Comparison of ENCODE assay signal across 8 cellular contexts in the genomic region with DNA sequence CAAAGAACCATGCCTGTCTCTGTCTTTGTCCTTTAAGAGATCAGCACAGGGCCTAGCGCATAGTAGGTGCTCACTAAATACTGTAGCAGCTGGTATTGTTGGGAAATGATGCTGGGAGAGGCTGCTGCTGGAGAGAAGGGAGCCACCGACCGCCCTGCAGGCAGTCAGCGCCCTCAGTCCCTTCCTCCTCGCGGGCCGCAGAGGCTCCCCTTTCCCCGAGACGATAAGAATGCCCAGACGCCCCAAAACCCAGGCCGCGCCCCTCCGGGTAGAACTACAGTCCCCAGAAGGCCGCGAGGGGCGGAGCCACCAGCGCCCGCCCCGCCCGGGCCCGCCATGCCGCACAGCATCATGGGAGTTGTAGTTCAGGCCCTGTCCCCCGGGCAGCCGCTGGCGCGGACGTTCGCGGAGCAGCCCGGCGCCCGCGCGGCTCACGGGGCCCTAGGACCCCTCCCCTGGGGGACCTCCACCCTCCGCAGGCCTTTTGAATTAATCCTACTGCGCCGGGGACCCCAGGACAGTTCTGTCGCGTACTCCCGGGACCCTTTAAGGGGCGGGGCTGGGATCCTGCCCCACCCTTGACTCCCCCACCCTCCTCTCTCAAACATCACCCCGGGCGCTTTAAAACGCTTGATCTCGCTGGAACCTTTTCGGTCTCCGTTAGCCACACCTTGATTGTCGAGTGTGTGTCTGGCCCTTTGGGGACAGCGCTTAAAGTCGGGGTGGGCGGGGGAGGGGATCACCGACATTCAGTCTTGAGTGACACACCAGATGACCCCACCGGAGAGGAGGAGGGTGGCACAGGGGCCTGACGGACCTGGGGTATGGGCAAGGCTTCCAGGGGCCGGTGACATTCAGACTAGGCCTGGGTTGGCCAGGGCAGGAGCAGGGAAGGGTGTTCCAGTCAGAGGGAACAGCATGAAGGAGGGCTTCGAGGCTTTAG. TPM values are rescaled to one million over a fixed set of nuclear protein-coding genes. Genes with fewer than 3 reads are reported as not detected.
DNase-seq lines count a peak whose midpoint lies in the region; ATAC-seq and TF ChIP-seq lines count a peak whose summit lies in the region.

No MANE protein-coding gene starts in this region.

- no peaks in the 10 kb centered on the region for H3K9me3 Mint-ChIP-seq in activated CD4-positive, alpha-beta T cell treated with anti-CD3 and anti-CD28 coated beads for 36 hours (ENCODE audit: low read depth)
- no peaks in the 10 kb centered on the region for H3K9me3 Mint-ChIP-seq in chondrocyte (ENCODE audit: low read depth)

- H3K27me3 Mint-ChIP-seq in activated CD4-positive, alpha-beta T cell treated with anti-CD3 and anti-CD28 coated beads for 36 hours = peaks cover 3% of the 10 kb centered on the region
- H3K27me3 Mint-ChIP-seq in chondrocyte (ENCODE audit: low read depth) = no peaks in the 10 kb centered on the region

- peak; percentile 84 for DNase-seq in GM12865 (ENCODE audit: low read depth)
- DNase-seq in NCI-H2171 treated with DMSO at 0.1 percent for 48 hours (lab: John Stamatoyannopoulos, UW) = peak; percentile 82
- peak; percentile 95 for DNase-seq in activated CD4-positive, alpha-beta T cell treated with anti-CD3 and anti-CD28 coated beads for 36 hours
- no peak for DNase-seq in chondrocyte (ENCODE audit: low spot score)
- DNase-seq in left colon = peak; percentile 82 to 92
- peak; percentile 79 to 83 for DNase-seq in stimulated activated CD4-positive, alpha-beta T cell treated with anti-CD3 and anti-CD28 coated beads, Interleukin-1b, Interleukin-23, amount 100 ng/mL, for 1 hour (ENCODE audit: low read depth in 2 of 2)
- no peak for DNase-seq in NCI-H187 treated with DMSO at 0.1 percent for 48 hours (lab: John Stamatoyannopoulos, UW)

- H3K4me3 Mint-ChIP-seq in activated CD4-positive, alpha-beta T cell treated with anti-CD3 and anti-CD28 coated beads for 36 hours = peak overlapping the region; percentile 57
- peak overlapping the region; percentile 73 for H3K4me3 Mint-ChIP-seq in chondrocyte (ENCODE audit: unreplicated experiment)

- peaks cover 18% of the 10 kb centered on the region for H3K4me1 Mint-ChIP-seq in activated CD4-positive, alpha-beta T cell treated with anti-CD3 and anti-CD28 coated beads for 36 hours
- peaks cover 17% of the 10 kb centered on the region for H3K4me1 Mint-ChIP-seq in chondrocyte (ENCODE audit: low read depth)

- intact Hi-C loops in activated CD4-positive, alpha-beta T cell treated with anti-CD3 and anti-CD28 coated beads for 36 hours (cut with DNase I, micrococcal nuclease) = loop anchor here (1.0 to 5.0 kb wide), 7 partner anchors 25 to 439 kb away; a partner anchor contains a TSS
- intact Hi-C loops in left colon (cut with DNase I, micrococcal nuclease) = no loop called here

- no peaks in the 10 kb centered on the region for H3K36me3 Mint-ChIP-seq in activated CD4-positive, alpha-beta T cell treated with anti-CD3 and anti-CD28 coated beads for 36 hours (ENCODE audit: low read depth)
- no peaks in the 10 kb centered on the region for H3K36me3 Mint-ChIP-seq in chondrocyte (ENCODE audit: low read depth)

- ATAC-seq in HG02798 (IDR thresholded peaks at IDR 0.05; ENCODE audit: poor library complexity, unreplicated experiment) (peak; percentile 88), left colon (peak; percentile 99)
- ATAC-seq in activated CD4-positive, alpha-beta T cell treated with anti-CD3 and anti-CD28 coated beads for 36 hours = peak; percentile 95

- CTCF ChIA-PET in activated CD4-positive, alpha-beta T cell treated with anti-CD3 and anti-CD28 coated beads for 36 hours (lab: Charles Lee) = no interaction called here

- no peak for TF ChIP-seq CTCF in GM12865 (IDR thresholded peaks at IDR 0.05; ENCODE audit: insufficient read depth, low read depth, low read length, missing control alignments)
- TF ChIP-seq CTCF in chondrocyte (IDR thresholded peaks at IDR 0.05) = no peak

- H3K4me3 ChIP-seq in GM12865 (ENCODE audit: low read depth, low read length) = peak overlapping the region; percentile 10; the same call in 1 of the 2 replicates

- POLR2A ChIA-PET in activated CD4-positive, alpha-beta T cell treated with anti-CD3 and anti-CD28 coated beads for 36 hours (lab: Charles Lee) = no interaction called here

- H3K27ac Mint-ChIP-seq in activated CD4-positive, alpha-beta T cell treated with anti-CD3 and anti-CD28 coated beads for 36 hours = peak overlapping the region; percentile 31
- H3K27ac Mint-ChIP-seq in chondrocyte (ENCODE audit: unreplicated experiment) = peak overlapping the region; percentile 70

RNA-seq across cellular contexts. Expression of a gene that starts 24.8 kb away (rescaled TPM):
- 1 to 10 TPM; 2.6 to 2.8 TPM for total RNA-seq in activated CD4-positive, alpha-beta T cell treated with anti-CD3 and anti-CD28 coated beads for 36 hours
- 37.2 to 56.5 TPM (median 38.6 TPM) in 3 replicates for total RNA-seq in chondrocyte
- total RNA-seq in left colon = 1 to 10 TPM; 4.3 to 8.8 TPM

Comparison
In these comparisons a context has a peak if more than half of its experiments do, and no peak if none do; other contexts are left out.
1. DNase-seq: peak in GM12865 (single experiment), NCI-H2171 treated with DMSO at 0.1 percent for 48 hours (single experiment), activated CD4-positive, alpha-beta T cell treated with anti-CD3 and anti-CD28 coated beads for 36 hours (single experiment), left colon (2 of 2) and stimulated activated CD4-positive, alpha-beta T cell treated with anti-CD3 and anti-CD28 coated beads, Interleukin-1b, Interleukin-23, amount 100 ng/mL, for 1 hour (2 of 2); none in chondrocyte (single experiment) and NCI-H187 treated with DMSO at 0.1 percent for 48 hours (single experiment).
2. intact Hi-C loops: an anchor here in activated CD4-positive, alpha-beta T cell treated with anti-CD3 and anti-CD28 coated beads for 36 hours (1.0 to 5.0 kb wide); none called in left colon.
3. Peak in every context shown above with its lines, with median percentiles within 50 percentile points of each other: ATAC-seq.